2 cellular contexts compared by ENCODE assay signal in the genomic region with DNA sequence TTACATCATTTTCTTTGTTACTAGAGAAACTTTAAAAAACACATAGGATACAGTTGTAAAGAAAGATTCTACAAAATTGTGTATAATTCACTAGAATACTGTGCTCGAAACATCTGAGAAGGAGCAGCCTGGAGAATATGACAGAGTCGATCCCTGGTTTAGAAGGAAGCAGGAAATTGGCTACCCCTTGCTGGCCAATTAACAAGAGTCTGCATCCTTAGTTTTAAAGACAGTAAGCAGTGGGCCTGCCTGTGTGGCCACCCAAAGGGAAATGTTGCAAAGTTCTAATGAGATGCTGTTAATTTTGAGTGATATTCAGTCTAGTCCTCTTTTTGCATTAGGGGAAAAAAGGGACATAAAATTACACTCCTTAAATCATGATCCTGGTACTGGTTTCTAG.
TF ChIP-seq lines count a peak whose summit lies in the region.

No MANE protein-coding gene starts in this region.

TF ChIP-seq in WTC11, 78 proteins besides CTCF, POLR2A, EP300 and RAD21 (continued from another document):
- no peak for TF ChIP-seq NFYB (CRISPR knock-in tag; conservative IDR thresholded peaks at IDR 0.05; ENCODE audit: low read depth)
- TF ChIP-seq GABPB1 (CRISPR knock-in tag; IDR thresholded peaks at IDR 0.05), result no peak
- TF ChIP-seq ZNF263 (CRISPR knock-in tag; IDR thresholded peaks at IDR 0.05; ENCODE audit: low read depth), result no peak
- TF ChIP-seq KAT7 (CRISPR knock-in tag; IDR thresholded peaks at IDR 0.05; ENCODE audit: borderline replicate concordance), result no peak
- no peak for TF ChIP-seq SMAD3 (CRISPR knock-in tag; IDR thresholded peaks at IDR 0.05; ENCODE audit: borderline replicate concordance)
- TF ChIP-seq ELF4 (CRISPR knock-in tag; IDR thresholded peaks at IDR 0.05; ENCODE audit: low read depth), result no peak
- TF ChIP-seq, protein P1, sequence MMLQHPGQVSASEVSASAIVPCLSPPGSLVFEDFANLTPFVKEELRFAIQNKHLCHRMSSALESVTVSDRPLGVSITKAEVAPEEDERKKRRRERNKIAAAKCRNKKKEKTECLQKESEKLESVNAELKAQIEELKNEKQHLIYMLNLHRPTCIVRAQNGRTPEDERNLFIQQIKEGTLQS (CRISPR knock-in tag; conservative IDR thresholded peaks at IDR 0.05), result no peak
- TF ChIP-seq ETV6 (CRISPR knock-in tag; IDR thresholded peaks at IDR 0.05), result no peak
- TF ChIP-seq, protein P2, sequence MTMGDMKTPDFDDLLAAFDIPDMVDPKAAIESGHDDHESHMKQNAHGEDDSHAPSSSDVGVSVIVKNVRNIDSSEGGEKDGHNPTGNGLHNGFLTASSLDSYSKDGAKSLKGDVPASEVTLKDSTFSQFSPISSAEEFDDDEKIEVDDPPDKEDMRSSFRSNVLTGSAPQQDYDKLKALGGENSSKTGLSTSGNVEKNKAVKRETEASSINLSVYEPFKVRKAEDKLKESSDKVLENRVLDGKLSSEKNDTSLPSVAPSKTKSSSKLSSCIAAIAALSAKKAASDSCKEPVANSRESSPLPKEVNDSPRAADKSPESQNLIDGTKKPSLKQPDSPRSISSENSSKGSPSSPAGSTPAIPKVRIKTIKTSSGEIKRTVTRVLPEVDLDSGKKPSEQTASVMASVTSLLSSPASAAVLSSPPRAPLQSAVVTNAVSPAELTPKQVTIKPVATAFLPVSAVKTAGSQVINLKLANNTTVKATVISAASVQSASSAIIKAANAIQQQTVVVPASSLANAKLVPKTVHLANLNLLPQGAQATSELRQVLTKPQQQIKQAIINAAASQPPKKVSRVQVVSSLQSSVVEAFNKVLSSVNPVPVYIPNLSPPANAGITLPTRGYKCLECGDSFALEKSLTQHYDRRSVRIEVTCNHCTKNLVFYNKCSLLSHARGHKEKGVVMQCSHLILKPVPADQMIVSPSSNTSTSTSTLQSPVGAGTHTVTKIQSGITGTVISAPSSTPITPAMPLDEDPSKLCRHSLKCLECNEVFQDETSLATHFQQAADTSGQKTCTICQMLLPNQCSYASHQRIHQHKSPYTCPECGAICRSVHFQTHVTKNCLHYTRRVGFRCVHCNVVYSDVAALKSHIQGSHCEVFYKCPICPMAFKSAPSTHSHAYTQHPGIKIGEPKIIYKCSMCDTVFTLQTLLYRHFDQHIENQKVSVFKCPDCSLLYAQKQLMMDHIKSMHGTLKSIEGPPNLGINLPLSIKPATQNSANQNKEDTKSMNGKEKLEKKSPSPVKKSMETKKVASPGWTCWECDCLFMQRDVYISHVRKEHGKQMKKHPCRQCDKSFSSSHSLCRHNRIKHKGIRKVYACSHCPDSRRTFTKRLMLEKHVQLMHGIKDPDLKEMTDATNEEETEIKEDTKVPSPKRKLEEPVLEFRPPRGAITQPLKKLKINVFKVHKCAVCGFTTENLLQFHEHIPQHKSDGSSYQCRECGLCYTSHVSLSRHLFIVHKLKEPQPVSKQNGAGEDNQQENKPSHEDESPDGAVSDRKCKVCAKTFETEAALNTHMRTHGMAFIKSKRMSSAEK (CRISPR knock-in tag; IDR thresholded peaks at IDR 0.05; ENCODE audit: borderline replicate concordance), result no peak
- no peak for TF ChIP-seq NR3C1 (CRISPR knock-in tag; conservative IDR thresholded peaks at IDR 0.05; ENCODE audit: low read depth)
- no peak for TF ChIP-seq ZNF396 (CRISPR knock-in tag; IDR thresholded peaks at IDR 0.05; ENCODE audit: borderline replicate concordance)
- TF ChIP-seq SMAD4 (CRISPR knock-in tag; IDR thresholded peaks at IDR 0.05), result no peak
TF ChIP-seq in WTC11: peak in this region for 0.

TF ChIP-seq in neural cell, 6 proteins besides CTCF, POLR2A, EP300 and RAD21 (continued from another document):
- TF ChIP-seq, protein P3, sequence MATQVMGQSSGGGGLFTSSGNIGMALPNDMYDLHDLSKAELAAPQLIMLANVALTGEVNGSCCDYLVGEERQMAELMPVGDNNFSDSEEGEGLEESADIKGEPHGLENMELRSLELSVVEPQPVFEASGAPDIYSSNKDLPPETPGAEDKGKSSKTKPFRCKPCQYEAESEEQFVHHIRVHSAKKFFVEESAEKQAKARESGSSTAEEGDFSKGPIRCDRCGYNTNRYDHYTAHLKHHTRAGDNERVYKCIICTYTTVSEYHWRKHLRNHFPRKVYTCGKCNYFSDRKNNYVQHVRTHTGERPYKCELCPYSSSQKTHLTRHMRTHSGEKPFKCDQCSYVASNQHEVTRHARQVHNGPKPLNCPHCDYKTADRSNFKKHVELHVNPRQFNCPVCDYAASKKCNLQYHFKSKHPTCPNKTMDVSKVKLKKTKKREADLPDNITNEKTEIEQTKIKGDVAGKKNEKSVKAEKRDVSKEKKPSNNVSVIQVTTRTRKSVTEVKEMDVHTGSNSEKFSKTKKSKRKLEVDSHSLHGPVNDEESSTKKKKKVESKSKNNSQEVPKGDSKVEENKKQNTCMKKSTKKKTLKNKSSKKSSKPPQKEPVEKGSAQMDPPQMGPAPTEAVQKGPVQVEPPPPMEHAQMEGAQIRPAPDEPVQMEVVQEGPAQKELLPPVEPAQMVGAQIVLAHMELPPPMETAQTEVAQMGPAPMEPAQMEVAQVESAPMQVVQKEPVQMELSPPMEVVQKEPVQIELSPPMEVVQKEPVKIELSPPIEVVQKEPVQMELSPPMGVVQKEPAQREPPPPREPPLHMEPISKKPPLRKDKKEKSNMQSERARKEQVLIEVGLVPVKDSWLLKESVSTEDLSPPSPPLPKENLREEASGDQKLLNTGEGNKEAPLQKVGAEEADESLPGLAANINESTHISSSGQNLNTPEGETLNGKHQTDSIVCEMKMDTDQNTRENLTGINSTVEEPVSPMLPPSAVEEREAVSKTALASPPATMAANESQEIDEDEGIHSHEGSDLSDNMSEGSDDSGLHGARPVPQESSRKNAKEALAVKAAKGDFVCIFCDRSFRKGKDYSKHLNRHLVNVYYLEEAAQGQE (IDR thresholded peaks at IDR 0.05; ENCODE audit: borderline replicate concordance), result no peak
- TF ChIP-seq EZH2 (IDR thresholded peaks at IDR 0.05; ENCODE audit: borderline replicate concordance, insufficient read depth, low read length, poor library complexity, severe bottlenecking), result no peak
- no peak for TF ChIP-seq TAF1 (IDR thresholded peaks at IDR 0.05; ENCODE audit: low read depth)
- no peak for TF ChIP-seq POLR2AphosphoS5 (IDR thresholded peaks at IDR 0.05)
TF ChIP-seq in neural cell: peak in this region for 0.
